Comparison of ENCODE assay signal across 8 cellular contexts in genomic region chr10:70132098-70133029, GRCh38. TPM values are rescaled to one million over a fixed set of nuclear protein-coding genes. Genes with fewer than 3 reads are reported as not detected.
A peak's percentile ranks its signal among the peaks of the same experiment; 100 is the strongest.
DNase-seq lines count a peak whose midpoint lies in the region; ATAC-seq, FAIRE-seq and TF ChIP-seq lines count a peak whose summit lies in the region.

Gene AIFM2 (minus strand): TSS chr10:70132825. CDS start chr10:70124084, 8,741 bp downstream.

- TF ChIP-seq CTCF in IMR-90 (conservative IDR thresholded peaks at IDR 0.05; ENCODE audit: low read depth, low read length) (0 out of 2 replicates have a peak, but pooled peaks have one; percentile 5), H1 (IDR thresholded peaks at IDR 0.05; ENCODE audit: control extremely low read depth in 1 of 3, insufficient read depth in 1 of 3, low read depth in 1 of 3, low read length in 3 of 3) (peak in 1 of 3 experiments; percentile 9; a peak in 1 of 4 replicates), stomach (IDR thresholded peaks at IDR 0.05) (no peak)

- BruUV-seq in IMR-90 (replicated peaks; lab: Mats Ljungman, UMichigan), result no TSS peak

- H3K27ac ChIP-seq in IMR-90 (ENCODE audit: insufficient read depth, low read length) (peak within 1 kb of the TSS; percentile 66), H1 (ENCODE audit: low read depth, low read length) (no peak within 1 kb of the TSS), mesenchymal stem cell (ENCODE audit: low read length, poor library complexity, severe bottlenecking) (no peak within 1 kb of the TSS), stomach (peak within 1 kb of the TSS; percentile 78 to 89 (median 83))

- 0 out of 2 replicates have a peak within 1 kb of the TSS, but pooled peaks have one; percentile 39 for H2BK12ac ChIP-seq in H1 (ENCODE audit: low read depth, low read length)
- H2BK12ac ChIP-seq in mesenchymal stem cell (ENCODE audit: low read length in 2 of 2), result peak within 1 kb of the TSS; percentile 22 to 82

- H3K4me1 ChIP-seq in IMR-90 (ENCODE audit: control insufficient read depth, insufficient read depth, low read length), result peaks cover 17% of the 10 kb centered on the region
- peaks cover 0 to 4% (median 1%) of the 10 kb centered on the region in 4 experiments; a peak in 2 of 7 replicates for H3K4me1 ChIP-seq in H1 (replicated peaks in 1 of 4; ENCODE audit: control insufficient read depth in 3 of 4, insufficient read depth in 4 of 4, low read length in 3 of 4)
- peaks cover 24% of the 10 kb centered on the region for H3K4me1 ChIP-seq in mesenchymal stem cell (ENCODE audit: control insufficient read depth, insufficient read depth, low read depth, low read length)
- peaks cover 9 to 35% (median 28%) of the 10 kb centered on the region in 4 donors for H3K4me1 ChIP-seq in stomach

- H3K4me3 ChIP-seq in IMR-90 (ENCODE audit: insufficient read depth, low read depth, low read length), result peak within 1 kb of the TSS; percentile 64
- peak within 1 kb of the TSS; percentile 63 to 71 (median 66) for H3K4me3 ChIP-seq in H1 (ENCODE audit: extremely low read depth in 1 of 4, insufficient read depth in 2 of 4, low read depth in 3 of 4, low read length in 4 of 4)
- peak within 1 kb of the TSS; percentile 61 to 91 for H3K4me3 ChIP-seq in mesenchymal stem cell (ENCODE audit: insufficient read depth in 1 of 2, low read depth in 1 of 2, low read length in 2 of 2)
- H3K4me3 ChIP-seq in stomach, result peak within 1 kb of the TSS; percentile 52 to 71 (median 69)

- H3K14ac ChIP-seq in IMR-90 (replicated peaks; ENCODE audit: low read depth, low read length) (peak within 1 kb of the TSS; percentile 95), H1 (ENCODE audit: insufficient read length) (no peak within 1 kb of the TSS), mesenchymal stem cell (ENCODE audit: low read length in 2 of 2) (no peak within 1 kb of the TSS)

- H3K36me3 ChIP-seq in IMR-90 (ENCODE audit: control insufficient read depth, insufficient read depth, low read length), result peaks cover 5% of the 10 kb centered on the region; the same call in 1 of the 2 replicates
- no peaks in the 10 kb centered on the region for H3K36me3 ChIP-seq in H1 (ENCODE audit: control insufficient read depth in 2 of 4, insufficient read depth in 4 of 4, low read length in 3 of 4)
- peaks cover 2 to 27% of the 10 kb centered on the region in 2 experiments for H3K36me3 ChIP-seq in mesenchymal stem cell (ENCODE audit: control insufficient read depth in 1 of 2, insufficient read depth in 2 of 2, low read depth in 1 of 2, low read length in 2 of 2)
- H3K36me3 ChIP-seq in stomach, result peaks cover 0 to 13% (median 11%) of the 10 kb centered on the region in 4 donors

- H3K56ac ChIP-seq in IMR-90 (ENCODE audit: extremely low read depth, insufficient read depth, low read length) (peak within 1 kb of the TSS; percentile 87), H1 (replicated peaks; ENCODE audit: insufficient read length, low read depth, low read length) (no peak within 1 kb of the TSS)

- H4K8ac ChIP-seq in IMR-90 (ENCODE audit: low read depth in 2 of 2, low read length in 2 of 2) (peak within 1 kb of the TSS; percentile 64 to 86), H1 (ENCODE audit: extremely low read depth, insufficient read depth, low read length) (peak within 1 kb of the TSS; percentile 84), mesenchymal stem cell (ENCODE audit: low read length) (peak within 1 kb of the TSS; percentile 90)

- H3K18ac ChIP-seq in IMR-90 (ENCODE audit: low read depth, low read length), result peak within 1 kb of the TSS; percentile 75
- peak within 1 kb of the TSS; percentile 40; the same call in 1 of the 2 replicates for H3K18ac ChIP-seq in H1 (ENCODE audit: extremely low read depth, low read length)
- peak within 1 kb of the TSS; percentile 75 to 77 for H3K18ac ChIP-seq in mesenchymal stem cell (ENCODE audit: low read depth in 1 of 2, low read length in 2 of 2)

- H3K9me3 ChIP-seq in IMR-90 (ENCODE audit: control insufficient read depth, insufficient read depth, low read length), result no peaks in the 10 kb centered on the region
- H3K9me3 ChIP-seq in H1 (ENCODE audit: insufficient read depth in 2 of 2, low read depth in 1 of 2, low read length in 1 of 2), result no peaks in the 10 kb centered on the region
- H3K9me3 ChIP-seq in mesenchymal stem cell (ENCODE audit: control insufficient read depth, low read length), result no peaks in the 10 kb centered on the region
- H3K9me3 ChIP-seq in stomach, result no peaks in the 10 kb centered on the region

- TF ChIP-seq RAD21 in IMR-90 (IDR thresholded peaks at IDR 0.05; ENCODE audit: low read length), result no peak
- TF ChIP-seq RAD21 in H1 (IDR thresholded peaks at IDR 0.05 in 1 of 2, conservative IDR thresholded peaks at IDR 0.05 in 1 of 2; ENCODE audit: low read depth in 2 of 2, low read length in 2 of 2), result no peak

- in situ Hi-C loops in IMR-90 (cut with MboI; ENCODE audit: low sequenced_read_pairs), result loop anchor here (10.0 kb wide), 1 partner anchor 232 kb away; no protein-coding TSS in a partner anchor

- POLR2A ChIA-PET in IMR-90 (lab: Charles Lee; ENCODE audit: unreplicated experiment) (no interaction called here), H1 (lab: Charles Lee; ENCODE audit: partially characterized antibody) (interaction anchor here (0.7 to 4.4 kb wide), 4 partner anchors 10 to 14 kb away, joined by 3 to 31 read pairs (median 8); partner anchors contain the start of gene TYSND1)

- H3K4ac ChIP-seq in IMR-90 (ENCODE audit: low read depth, low read length) (peak within 1 kb of the TSS; percentile 96), H1 (replicated peaks; ENCODE audit: insufficient read length, low read depth, low read length) (peak within 1 kb of the TSS; percentile 14), mesenchymal stem cell (ENCODE audit: low read depth in 1 of 2, low read length in 2 of 2) (peak within 1 kb of the TSS; percentile 42 to 68)

- H2BK20ac ChIP-seq in IMR-90 (ENCODE audit: low read depth, low read length) (peak within 1 kb of the TSS; percentile 68), H1 (ENCODE audit: low read length) (no peak within 1 kb of the TSS)

- H2AFZ ChIP-seq in IMR-90 (replicated peaks; ENCODE audit: low read length, poor library complexity), result peak within 1 kb of the TSS; percentile 94
- H2AFZ ChIP-seq in H1 (ENCODE audit: low read length), result peak within 1 kb of the TSS; percentile 36; the same call in 1 of the 2 replicates
- H2AFZ ChIP-seq in mesenchymal stem cell (ENCODE audit: low read depth, low read length), result peak within 1 kb of the TSS; percentile 66

- H3K9me1 ChIP-seq in IMR-90 (ENCODE audit: insufficient read depth, low read length), result peaks cover 19% of the 10 kb centered on the region

- TF ChIP-seq EP300 in H1 (IDR thresholded peaks at IDR 0.05; ENCODE audit: borderline replicate concordance in 1 of 2, low read depth in 2 of 2, low read length in 2 of 2), result peak in 1 of 2 experiments; percentile 62; a peak in 1 of 3 replicates
- no peak for TF ChIP-seq EP300 in stomach (IDR thresholded peaks at IDR 0.05)

- H4K5ac ChIP-seq in IMR-90 (ENCODE audit: low read depth, low read length) (peak within 1 kb of the TSS; percentile 96), H1 (ENCODE audit: insufficient read length, low read depth, low read length) (peak within 1 kb of the TSS; percentile 44)

- peak within 1 kb of the TSS; percentile 98 for H3K23ac ChIP-seq in IMR-90 (ENCODE audit: low read depth, low read length)
- H3K23ac ChIP-seq in H1 (ENCODE audit: insufficient read length), result no peak within 1 kb of the TSS
- peak within 1 kb of the TSS in 1 of 2 experiments; percentile 23 for H3K23ac ChIP-seq in mesenchymal stem cell (ENCODE audit: low read length in 2 of 2)

- H4K20me1 ChIP-seq in IMR-90 (ENCODE audit: insufficient read depth, low read length) (no peaks in the 10 kb centered on the region), H1 (replicated peaks in 1 of 2; ENCODE audit: control insufficient read depth in 1 of 2, insufficient read depth in 2 of 2, low read length in 2 of 2) (peaks cover 0 to 2% of the 10 kb centered on the region in 2 experiments)

- peak; percentile 49; the same call in 1 of the 2 replicates for TF ChIP-seq POLR2A in IMR-90 (IDR thresholded peaks at IDR 0.05; ENCODE audit: low read depth, low read length)
- TF ChIP-seq POLR2A in H1 (IDR thresholded peaks at IDR 0.05; ENCODE audit: control extremely low read depth in 1 of 2, low read depth in 2 of 2, low read length in 2 of 2), result peak in 1 of 2 experiments; percentile 23; a peak in 1 of 3 replicates
- peak in 1 of 4 donors; percentile 49 for TF ChIP-seq POLR2A in stomach (IDR thresholded peaks at IDR 0.05)

- CTCF ChIA-PET in IMR-90 (lab: Yijun Ruan, JAX), result no interaction called here
- CTCF ChIA-PET in H1 (lab: Charles Lee; ENCODE audit: partially characterized antibody), result interaction anchor here (0.6 to 4.7 kb wide), 3 partner anchors 12 to 17 kb away, joined by 3 to 20 read pairs (median 4); partner anchors contain the start of gene TYSND1

- H3K27me3 ChIP-seq in IMR-90 (ENCODE audit: control insufficient read depth, insufficient read depth, low read length) (no peaks in the 10 kb centered on the region), H1 (replicated peaks in 1 of 4; ENCODE audit: control insufficient read depth in 3 of 4, extremely low read depth in 1 of 4, insufficient read depth in 3 of 4, low read length in 3 of 4) (peaks cover 0 to 25% (median 19%) of the 10 kb centered on the region in 4 experiments; a peak in 6 of 7 replicates), mesenchymal stem cell (ENCODE audit: control insufficient read depth in 1 of 2, insufficient read depth in 1 of 2, low read length in 2 of 2) (no peaks in the 10 kb centered on the region), stomach (no peaks in the 10 kb centered on the region)

- peaks cover 12% of the 10 kb centered on the region; the same call in 1 of the 2 replicates for H3K23me2 ChIP-seq in H1 (ENCODE audit: low read depth, low read length)

- H3K79me1 ChIP-seq in IMR-90 (ENCODE audit: low read depth in 1 of 2, low read length in 2 of 2) (peaks cover 16 to 40% of the 10 kb centered on the region in 2 experiments), H1 (ENCODE audit: low read depth, low read length) (no peaks in the 10 kb centered on the region), mesenchymal stem cell (replicated peaks; ENCODE audit: low read length, poor library complexity, severe bottlenecking) (peaks cover 5% of the 10 kb centered on the region)

- H2BK120ac ChIP-seq in IMR-90 (ENCODE audit: low read depth, low read length) (peak within 1 kb of the TSS; percentile 90), H1 (replicated peaks; ENCODE audit: low read depth, low read length) (no peak within 1 kb of the TSS), mesenchymal stem cell (ENCODE audit: low read depth, low read length) (peak within 1 kb of the TSS; percentile 75)

- H4K91ac ChIP-seq in IMR-90 (ENCODE audit: insufficient read depth, low read depth, low read length), result peak within 1 kb of the TSS; percentile 93
- peak within 1 kb of the TSS; percentile 73 for H4K91ac ChIP-seq in H1 (replicated peaks; ENCODE audit: insufficient read length, low read length)
- H4K91ac ChIP-seq in mesenchymal stem cell (ENCODE audit: low read length), result peak within 1 kb of the TSS; percentile 81

- FAIRE-seq in H1 (lab: Jason Lieb, UNC), result no peak

- ATAC-seq in GM21737 (IDR thresholded peaks at IDR 0.05; ENCODE audit: unreplicated experiment) (peak; percentile 74), IMR-90 (ENCODE audit: low read depth) (peak; percentile 81)

- H3K4me2 ChIP-seq in IMR-90 (ENCODE audit: low read depth, low read length), result peak within 1 kb of the TSS; percentile 87
- peak within 1 kb of the TSS; percentile 78 to 83 for H3K4me2 ChIP-seq in H1 (ENCODE audit: insufficient read depth in 1 of 2, low read depth in 2 of 2, low read length in 2 of 2)
- H3K4me2 ChIP-seq in mesenchymal stem cell (ENCODE audit: low read length, poor library complexity, severe bottlenecking), result peak within 1 kb of the TSS; percentile 92

- peak within 1 kb of the TSS; percentile 86 for H2AK5ac ChIP-seq in IMR-90 (ENCODE audit: low read depth, low read length)
- 0 out of 2 replicates have a peak within 1 kb of the TSS, but pooled peaks have one; percentile 13 for H2AK5ac ChIP-seq in H1 (ENCODE audit: low read depth, low read length)
- peak within 1 kb of the TSS; percentile 61 for H2AK5ac ChIP-seq in mesenchymal stem cell (ENCODE audit: low read length, severe bottlenecking)

- H2AK9ac ChIP-seq in IMR-90 (replicated peaks; ENCODE audit: low read depth, low read length, poor library complexity), result peak within 1 kb of the TSS; percentile 97

- intact Hi-C loops in IMR-90 (cut with micrococcal nuclease), result no loop called here
- intact Hi-C loops in stomach (cut with DNase I; ENCODE audit: low total_unique reads), result no loop called here

- H3K79me2 ChIP-seq in H1 (ENCODE audit: control insufficient read depth in 1 of 2, insufficient read depth in 2 of 2, low read length in 2 of 2), result no peaks in the 10 kb centered on the region

- dilution Hi-C loops in IMR-90 (cut with HindIII; ENCODE audit: low sequenced_read_pairs, unreplicated experiment), result no loop called here

- H2BK5ac ChIP-seq in IMR-90 (ENCODE audit: low read depth, low read length, poor library complexity, severe bottlenecking) (peak within 1 kb of the TSS; percentile 45), H1 (ENCODE audit: low read depth, low read length) (0 out of 2 replicates have a peak within 1 kb of the TSS, but pooled peaks have one; percentile 8), mesenchymal stem cell (ENCODE audit: low read depth, low read length, poor library complexity, severe bottlenecking) (no peak within 1 kb of the TSS)

- DNase-seq in NCI-H1417 (lab: John Stamatoyannopoulos, UW) (peak in 2 of 3 experiments; percentile 66 to 68), NCI-H1417 treated with DMSO at 0.1 percent for 48 hours (lab: John Stamatoyannopoulos, UW) (no peak), IMR-90 (peak; percentile 61), H1 (ENCODE audit: low read depth in 1 of 2, low spot score in 2 of 2) (peak in 1 of 2 experiments; percentile 85), mesenchymal stem cell (peak; percentile 80), stomach (peak; percentile 89)
- DNase-seq in activated CD4-positive, alpha-beta T cell treated with anti-CD3 and anti-CD28 coated beads, Interleukin-2, amount 50 U/mL, for 1 hour, result peak; percentile 12

- peak within 1 kb of the TSS; percentile 80 for H3K9ac ChIP-seq in IMR-90 (ENCODE audit: low read depth, low read length)
- H3K9ac ChIP-seq in H1 (replicated peaks in 1 of 4; ENCODE audit: extremely low read depth in 1 of 4, low read depth in 3 of 4, low read length in 3 of 4), result peak within 1 kb of the TSS; percentile 52 to 73 (median 60)
- H3K9ac ChIP-seq in mesenchymal stem cell (ENCODE audit: low read length), result peak within 1 kb of the TSS; percentile 93

- H2BK15ac ChIP-seq in IMR-90 (ENCODE audit: low read depth, low read length) (peak within 1 kb of the TSS; percentile 70; the same call in 2 of the 3 replicates), H1 (ENCODE audit: low read length) (no peak within 1 kb of the TSS), mesenchymal stem cell (ENCODE audit: low read depth, poor library complexity, severe bottlenecking) (peak within 1 kb of the TSS; percentile 97)

- 9% methylated on average over 39 of the region's 80 CpGs; no CpG with 5 or more reads in 1 of the 2 experiments for WGBS in IMR-90 (ENCODE audit: extremely low coverage in 2 of 2, insufficient read length in 1 of 2), 2 experiments
- WGBS in H1 (ENCODE audit: extremely low coverage in 1 of 2, insufficient coverage in 1 of 2, insufficient read length in 1 of 2, insufficient replicate concordance in 2 of 2, low coverage in 1 of 2, low lambda C conversion rate in 2 of 2, missing lambda C conversion rate in 1 of 2), 2 experiments, result 11% methylated on average over 54 of the region's 80 CpGs; no CpG with 5 or more reads in 1 of the 2 experiments
- WGBS in mesenchymal stem cell, result 6% methylated on average over 72 of the region's 80 CpGs
- 3 to 11% (median 5%) methylated on average over 27 to 80 of the region's 80 CpGs for WGBS in stomach, 5 donors

RNA-seq across cellular contexts. Expression of gene AIFM2, which starts in this region (rescaled TPM):
- total RNA-seq in IMR-90 (2012; rRNA removed), result 1.7 and 2.0 TPM in 2 replicates
- polyA plus RNA-seq in IMR-90 (2012; rRNA removed), result 4.5 and 4.6 TPM in 2 replicates
- 3.6 and 5.9 TPM in 2 replicates for polyA plus RNA-seq in IMR-90 (2012; cell fraction: cytosol; rRNA removed)
- polyA plus RNA-seq in IMR-90 (2012; cell fraction: nucleus; rRNA removed; ENCODE audit: low replicate concordance), result 6.3 and 6.9 TPM in 2 replicates
- 3.0 and 4.0 TPM in 2 replicates for total RNA-seq in H1 (2021; fragmentation: NEBNext Ultra II Directional; extraction: Animal tissue kit (Norgen Biotek cat#: 25700))
- 3.5 and 4.0 TPM in 2 replicates for polyA plus RNA-seq in H1 (2011; rRNA removed)
- polyA plus RNA-seq in H1 (2011; cell fraction: cytosol; rRNA removed), result 3.3 TPM
- polyA plus RNA-seq in H1 (2011; cell fraction: nucleus; rRNA removed), result 4.1 TPM
- 2.5 to 5.1 TPM (median 4.2 TPM) in 4 replicates for polyA plus RNA-seq in H1 (2012, experiment 1 of 2)
- polyA plus RNA-seq in H1 (2012, experiment 2 of 2), result 2.3 TPM
- polyA plus RNA-seq in H1 (2013, experiment 1 of 2), result 1.8 TPM
- 1.6 TPM for polyA plus RNA-seq in H1 (2013, experiment 2 of 2)
- 2.2 and 2.3 TPM in 2 replicates for polyA minus RNA-seq in H1 (2011; rRNA and poly(A)+ RNA removed)
- polyA minus RNA-seq in H1 (2011; cell fraction: cytosol; rRNA and poly(A)+ RNA removed), result 2.7 TPM
- polyA minus RNA-seq in H1 (2011; cell fraction: nucleus; rRNA and poly(A)+ RNA removed), result 1.4 TPM
- 10.2 TPM for polyA plus RNA-seq in mesenchymal stem cell (2013, experiment 1 of 2)
- 10.0 TPM for polyA plus RNA-seq in mesenchymal stem cell (2013, experiment 2 of 2)
- total RNA-seq in stomach, result 10 to 100 TPM in 1 of 5 donors, 1 to 10 TPM in 4; 4.5 to 12.9 (median 5.8) TPM
- polyA plus RNA-seq in stomach, result 10 to 100 TPM in 2 of 3 donors, 1 to 10 TPM in 1; 6.3 to 14.5 (median 10.6) TPM

Comparison
In these comparisons a context has a peak if more than half of its experiments do, and no peak if none do; other contexts are left out.
1. H2AFZ ChIP-seq: peak in every context shown above with its lines; median percentile 94 in IMR-90; 66 in mesenchymal stem cell; 36 in H1.
2. H2AK5ac ChIP-seq: peak in every context shown above with its lines; median percentile 86 in IMR-90; 61 in mesenchymal stem cell; 13 in H1.
3. H3K27ac ChIP-seq: peak in IMR-90 (single experiment) and stomach (5 of 5); none in H1 (single experiment) and mesenchymal stem cell (single experiment).
4. H3K4ac ChIP-seq: peak in every context shown above with its lines; median percentile 96 in IMR-90; 55 in mesenchymal stem cell; 14 in H1.
5. Peak in every context shown above with its lines, with median percentiles within 50 percentile points of each other: H3K18ac ChIP-seq, H3K4me2 ChIP-seq, H3K4me3 ChIP-seq, H3K9ac ChIP-seq, H4K8ac ChIP-seq and H4K91ac ChIP-seq.